In the genomic region with DNA sequence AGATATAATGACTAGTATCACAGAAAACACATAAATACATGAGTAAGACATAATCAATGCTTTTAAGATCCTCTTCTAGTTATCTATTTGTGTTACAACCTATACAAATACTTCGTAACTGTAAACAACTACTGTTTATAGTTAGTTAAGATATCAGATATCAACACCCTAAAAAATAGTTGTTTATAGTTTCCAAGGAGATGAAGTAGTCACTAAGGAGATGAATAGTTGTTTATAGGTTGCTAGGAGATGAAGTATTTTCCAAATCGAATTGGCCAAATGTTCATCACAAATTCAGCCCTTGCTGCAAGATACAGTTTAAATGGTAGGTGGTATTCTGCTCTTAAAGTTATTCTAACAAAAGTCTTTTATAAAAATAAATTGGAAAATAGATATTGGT, we compare ENCODE assay signal across 2 cellular contexts.
TF ChIP-seq lines count a peak whose summit lies in the region.

No MANE protein-coding gene starts in this region.

TF ChIP-seq in GM23338, 12 proteins besides CTCF, POLR2A, EP300 and RAD21 (continued from another document):
- TF ChIP-seq, protein P1, sequence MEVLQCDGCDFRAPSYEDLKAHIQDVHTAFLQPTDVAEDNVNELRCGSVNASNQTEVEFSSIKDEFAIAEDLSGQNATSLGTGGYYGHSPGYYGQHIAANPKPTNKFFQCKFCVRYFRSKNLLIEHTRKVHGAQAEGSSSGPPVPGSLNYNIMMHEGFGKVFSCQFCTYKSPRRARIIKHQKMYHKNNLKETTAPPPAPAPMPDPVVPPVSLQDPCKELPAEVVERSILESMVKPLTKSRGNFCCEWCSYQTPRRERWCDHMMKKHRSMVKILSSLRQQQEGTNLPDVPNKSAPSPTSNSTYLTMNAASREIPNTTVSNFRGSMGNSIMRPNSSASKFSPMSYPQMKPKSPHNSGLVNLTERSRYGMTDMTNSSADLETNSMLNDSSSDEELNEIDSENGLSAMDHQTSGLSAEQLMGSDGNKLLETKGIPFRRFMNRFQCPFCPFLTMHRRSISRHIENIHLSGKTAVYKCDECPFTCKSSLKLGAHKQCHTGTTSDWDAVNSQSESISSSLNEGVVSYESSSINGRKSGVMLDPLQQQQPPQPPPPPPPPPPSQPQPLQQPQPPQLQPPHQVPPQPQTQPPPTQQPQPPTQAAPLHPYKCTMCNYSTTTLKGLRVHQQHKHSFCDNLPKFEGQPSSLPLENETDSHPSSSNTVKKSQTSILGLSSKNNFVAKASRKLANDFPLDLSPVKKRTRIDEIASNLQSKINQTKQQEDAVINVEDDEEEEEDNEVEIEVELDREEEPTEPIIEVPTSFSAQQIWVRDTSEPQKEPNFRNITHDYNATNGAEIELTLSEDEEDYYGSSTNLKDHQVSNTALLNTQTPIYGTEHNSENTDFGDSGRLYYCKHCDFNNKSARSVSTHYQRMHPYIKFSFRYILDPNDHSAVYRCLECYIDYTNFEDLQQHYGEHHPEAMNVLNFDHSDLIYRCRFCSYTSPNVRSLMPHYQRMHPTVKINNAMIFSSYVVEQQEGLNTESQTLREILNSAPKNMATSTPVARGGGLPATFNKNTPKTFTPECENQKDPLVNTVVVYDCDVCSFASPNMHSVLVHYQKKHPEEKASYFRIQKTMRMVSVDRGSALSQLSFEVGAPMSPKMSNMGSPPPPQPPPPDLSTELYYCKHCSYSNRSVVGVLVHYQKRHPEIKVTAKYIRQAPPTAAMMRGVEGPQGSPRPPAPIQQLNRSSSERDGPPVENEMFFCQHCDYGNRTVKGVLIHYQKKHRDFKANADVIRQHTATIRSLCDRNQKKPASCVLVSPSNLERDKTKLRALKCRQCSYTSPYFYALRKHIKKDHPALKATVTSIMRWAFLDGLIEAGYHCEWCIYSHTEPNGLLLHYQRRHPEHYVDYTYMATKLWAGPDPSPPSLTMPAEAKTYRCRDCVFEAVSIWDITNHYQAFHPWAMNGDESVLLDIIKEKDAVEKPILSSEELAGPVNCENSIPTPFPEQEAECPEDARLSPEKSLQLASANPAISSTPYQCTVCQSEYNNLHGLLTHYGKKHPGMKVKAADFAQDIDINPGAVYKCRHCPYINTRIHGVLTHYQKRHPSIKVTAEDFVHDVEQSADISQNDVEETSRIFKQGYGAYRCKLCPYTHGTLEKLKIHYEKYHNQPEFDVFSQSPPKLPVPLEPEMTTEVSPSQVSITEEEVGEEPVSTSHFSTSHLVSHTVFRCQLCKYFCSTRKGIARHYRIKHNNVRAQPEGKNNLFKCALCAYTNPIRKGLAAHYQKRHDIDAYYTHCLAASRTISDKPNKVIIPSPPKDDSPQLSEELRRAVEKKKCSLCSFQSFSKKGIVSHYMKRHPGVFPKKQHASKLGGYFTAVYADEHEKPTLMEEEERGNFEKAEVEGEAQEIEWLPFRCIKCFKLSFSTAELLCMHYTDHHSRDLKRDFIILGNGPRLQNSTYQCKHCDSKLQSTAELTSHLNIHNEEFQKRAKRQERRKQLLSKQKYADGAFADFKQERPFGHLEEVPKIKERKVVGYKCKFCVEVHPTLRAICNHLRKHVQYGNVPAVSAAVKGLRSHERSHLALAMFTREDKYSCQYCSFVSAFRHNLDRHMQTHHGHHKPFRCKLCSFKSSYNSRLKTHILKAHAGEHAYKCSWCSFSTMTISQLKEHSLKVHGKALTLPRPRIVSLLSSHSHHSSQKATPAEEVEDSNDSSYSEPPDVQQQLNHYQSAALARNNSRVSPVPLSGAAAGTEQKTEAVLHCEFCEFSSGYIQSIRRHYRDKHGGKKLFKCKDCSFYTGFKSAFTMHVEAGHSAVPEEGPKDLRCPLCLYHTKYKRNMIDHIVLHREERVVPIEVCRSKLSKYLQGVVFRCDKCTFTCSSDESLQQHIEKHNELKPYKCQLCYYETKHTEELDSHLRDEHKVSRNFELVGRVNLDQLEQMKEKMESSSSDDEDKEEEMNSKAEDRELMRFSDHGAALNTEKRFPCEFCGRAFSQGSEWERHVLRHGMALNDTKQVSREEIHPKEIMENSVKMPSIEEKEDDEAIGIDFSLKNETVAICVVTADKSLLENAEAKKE (CRISPR knock-in tag; IDR thresholded peaks at IDR 0.05), result no peak
- TF ChIP-seq EZH2phosphoT487 (IDR thresholded peaks at IDR 0.05; ENCODE audit: unreplicated experiment) (no peak), NANOG (IDR thresholded peaks at IDR 0.05; ENCODE audit: borderline replicate concordance) (no peak)

TF ChIP-seq in WTC11, 78 proteins besides CTCF, POLR2A, EP300 and RAD21 (continued from another document):
- TF ChIP-seq, protein P2, sequence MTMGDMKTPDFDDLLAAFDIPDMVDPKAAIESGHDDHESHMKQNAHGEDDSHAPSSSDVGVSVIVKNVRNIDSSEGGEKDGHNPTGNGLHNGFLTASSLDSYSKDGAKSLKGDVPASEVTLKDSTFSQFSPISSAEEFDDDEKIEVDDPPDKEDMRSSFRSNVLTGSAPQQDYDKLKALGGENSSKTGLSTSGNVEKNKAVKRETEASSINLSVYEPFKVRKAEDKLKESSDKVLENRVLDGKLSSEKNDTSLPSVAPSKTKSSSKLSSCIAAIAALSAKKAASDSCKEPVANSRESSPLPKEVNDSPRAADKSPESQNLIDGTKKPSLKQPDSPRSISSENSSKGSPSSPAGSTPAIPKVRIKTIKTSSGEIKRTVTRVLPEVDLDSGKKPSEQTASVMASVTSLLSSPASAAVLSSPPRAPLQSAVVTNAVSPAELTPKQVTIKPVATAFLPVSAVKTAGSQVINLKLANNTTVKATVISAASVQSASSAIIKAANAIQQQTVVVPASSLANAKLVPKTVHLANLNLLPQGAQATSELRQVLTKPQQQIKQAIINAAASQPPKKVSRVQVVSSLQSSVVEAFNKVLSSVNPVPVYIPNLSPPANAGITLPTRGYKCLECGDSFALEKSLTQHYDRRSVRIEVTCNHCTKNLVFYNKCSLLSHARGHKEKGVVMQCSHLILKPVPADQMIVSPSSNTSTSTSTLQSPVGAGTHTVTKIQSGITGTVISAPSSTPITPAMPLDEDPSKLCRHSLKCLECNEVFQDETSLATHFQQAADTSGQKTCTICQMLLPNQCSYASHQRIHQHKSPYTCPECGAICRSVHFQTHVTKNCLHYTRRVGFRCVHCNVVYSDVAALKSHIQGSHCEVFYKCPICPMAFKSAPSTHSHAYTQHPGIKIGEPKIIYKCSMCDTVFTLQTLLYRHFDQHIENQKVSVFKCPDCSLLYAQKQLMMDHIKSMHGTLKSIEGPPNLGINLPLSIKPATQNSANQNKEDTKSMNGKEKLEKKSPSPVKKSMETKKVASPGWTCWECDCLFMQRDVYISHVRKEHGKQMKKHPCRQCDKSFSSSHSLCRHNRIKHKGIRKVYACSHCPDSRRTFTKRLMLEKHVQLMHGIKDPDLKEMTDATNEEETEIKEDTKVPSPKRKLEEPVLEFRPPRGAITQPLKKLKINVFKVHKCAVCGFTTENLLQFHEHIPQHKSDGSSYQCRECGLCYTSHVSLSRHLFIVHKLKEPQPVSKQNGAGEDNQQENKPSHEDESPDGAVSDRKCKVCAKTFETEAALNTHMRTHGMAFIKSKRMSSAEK (CRISPR knock-in tag; IDR thresholded peaks at IDR 0.05; ENCODE audit: borderline replicate concordance), result no peak
- TF ChIP-seq GABPB1 (CRISPR knock-in tag; IDR thresholded peaks at IDR 0.05) (no peak), RORB (CRISPR knock-in tag; IDR thresholded peaks at IDR 0.05) (no peak), FOXP1 (CRISPR knock-in tag; IDR thresholded peaks at IDR 0.05; ENCODE audit: borderline replicate concordance) (no peak), TCF7 (CRISPR knock-in tag; IDR thresholded peaks at IDR 0.05; ENCODE audit: low read depth) (no peak), ZNF232 (CRISPR knock-in tag; IDR thresholded peaks at IDR 0.05) (no peak), ZBTB21 (CRISPR knock-in tag; IDR thresholded peaks at IDR 0.05; ENCODE audit: borderline replicate concordance) (no peak), ZNF138 (CRISPR knock-in tag; conservative IDR thresholded peaks at IDR 0.05) (no peak), FOXJ3 (CRISPR knock-in tag; IDR thresholded peaks at IDR 0.05; ENCODE audit: borderline replicate concordance) (no peak)
- TF ChIP-seq, protein P3, sequence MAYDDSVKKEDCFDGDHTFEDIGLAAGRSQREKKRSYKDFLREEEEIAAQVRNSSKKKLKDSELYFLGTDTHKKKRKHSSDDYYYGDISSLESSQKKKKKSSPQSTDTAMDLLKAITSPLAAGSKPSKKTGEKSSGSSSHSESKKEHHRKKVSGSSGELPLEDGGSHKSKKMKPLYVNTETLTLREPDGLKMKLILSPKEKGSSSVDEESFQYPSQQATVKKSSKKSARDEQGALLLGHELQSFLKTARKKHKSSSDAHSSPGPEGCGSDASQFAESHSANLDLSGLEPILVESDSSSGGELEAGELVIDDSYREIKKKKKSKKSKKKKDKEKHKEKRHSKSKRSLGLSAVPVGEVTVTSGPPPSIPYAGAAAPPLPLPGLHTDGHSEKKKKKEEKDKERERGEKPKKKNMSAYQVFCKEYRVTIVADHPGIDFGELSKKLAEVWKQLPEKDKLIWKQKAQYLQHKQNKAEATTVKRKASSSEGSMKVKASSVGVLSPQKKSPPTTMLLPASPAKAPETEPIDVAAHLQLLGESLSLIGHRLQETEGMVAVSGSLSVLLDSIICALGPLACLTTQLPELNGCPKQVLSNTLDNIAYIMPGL (CRISPR knock-in tag; IDR thresholded peaks at IDR 0.05), result no peak
- TF ChIP-seq, protein P4, sequence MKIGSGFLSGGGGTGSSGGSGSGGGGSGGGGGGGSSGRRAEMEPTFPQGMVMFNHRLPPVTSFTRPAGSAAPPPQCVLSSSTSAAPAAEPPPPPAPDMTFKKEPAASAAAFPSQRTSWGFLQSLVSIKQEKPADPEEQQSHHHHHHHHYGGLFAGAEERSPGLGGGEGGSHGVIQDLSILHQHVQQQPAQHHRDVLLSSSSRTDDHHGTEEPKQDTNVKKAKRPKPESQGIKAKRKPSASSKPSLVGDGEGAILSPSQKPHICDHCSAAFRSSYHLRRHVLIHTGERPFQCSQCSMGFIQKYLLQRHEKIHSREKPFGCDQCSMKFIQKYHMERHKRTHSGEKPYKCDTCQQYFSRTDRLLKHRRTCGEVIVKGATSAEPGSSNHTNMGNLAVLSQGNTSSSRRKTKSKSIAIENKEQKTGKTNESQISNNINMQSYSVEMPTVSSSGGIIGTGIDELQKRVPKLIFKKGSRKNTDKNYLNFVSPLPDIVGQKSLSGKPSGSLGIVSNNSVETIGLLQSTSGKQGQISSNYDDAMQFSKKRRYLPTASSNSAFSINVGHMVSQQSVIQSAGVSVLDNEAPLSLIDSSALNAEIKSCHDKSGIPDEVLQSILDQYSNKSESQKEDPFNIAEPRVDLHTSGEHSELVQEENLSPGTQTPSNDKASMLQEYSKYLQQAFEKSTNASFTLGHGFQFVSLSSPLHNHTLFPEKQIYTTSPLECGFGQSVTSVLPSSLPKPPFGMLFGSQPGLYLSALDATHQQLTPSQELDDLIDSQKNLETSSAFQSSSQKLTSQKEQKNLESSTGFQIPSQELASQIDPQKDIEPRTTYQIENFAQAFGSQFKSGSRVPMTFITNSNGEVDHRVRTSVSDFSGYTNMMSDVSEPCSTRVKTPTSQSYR (CRISPR knock-in tag; IDR thresholded peaks at IDR 0.05), result no peak
- TF ChIP-seq, protein P5, sequence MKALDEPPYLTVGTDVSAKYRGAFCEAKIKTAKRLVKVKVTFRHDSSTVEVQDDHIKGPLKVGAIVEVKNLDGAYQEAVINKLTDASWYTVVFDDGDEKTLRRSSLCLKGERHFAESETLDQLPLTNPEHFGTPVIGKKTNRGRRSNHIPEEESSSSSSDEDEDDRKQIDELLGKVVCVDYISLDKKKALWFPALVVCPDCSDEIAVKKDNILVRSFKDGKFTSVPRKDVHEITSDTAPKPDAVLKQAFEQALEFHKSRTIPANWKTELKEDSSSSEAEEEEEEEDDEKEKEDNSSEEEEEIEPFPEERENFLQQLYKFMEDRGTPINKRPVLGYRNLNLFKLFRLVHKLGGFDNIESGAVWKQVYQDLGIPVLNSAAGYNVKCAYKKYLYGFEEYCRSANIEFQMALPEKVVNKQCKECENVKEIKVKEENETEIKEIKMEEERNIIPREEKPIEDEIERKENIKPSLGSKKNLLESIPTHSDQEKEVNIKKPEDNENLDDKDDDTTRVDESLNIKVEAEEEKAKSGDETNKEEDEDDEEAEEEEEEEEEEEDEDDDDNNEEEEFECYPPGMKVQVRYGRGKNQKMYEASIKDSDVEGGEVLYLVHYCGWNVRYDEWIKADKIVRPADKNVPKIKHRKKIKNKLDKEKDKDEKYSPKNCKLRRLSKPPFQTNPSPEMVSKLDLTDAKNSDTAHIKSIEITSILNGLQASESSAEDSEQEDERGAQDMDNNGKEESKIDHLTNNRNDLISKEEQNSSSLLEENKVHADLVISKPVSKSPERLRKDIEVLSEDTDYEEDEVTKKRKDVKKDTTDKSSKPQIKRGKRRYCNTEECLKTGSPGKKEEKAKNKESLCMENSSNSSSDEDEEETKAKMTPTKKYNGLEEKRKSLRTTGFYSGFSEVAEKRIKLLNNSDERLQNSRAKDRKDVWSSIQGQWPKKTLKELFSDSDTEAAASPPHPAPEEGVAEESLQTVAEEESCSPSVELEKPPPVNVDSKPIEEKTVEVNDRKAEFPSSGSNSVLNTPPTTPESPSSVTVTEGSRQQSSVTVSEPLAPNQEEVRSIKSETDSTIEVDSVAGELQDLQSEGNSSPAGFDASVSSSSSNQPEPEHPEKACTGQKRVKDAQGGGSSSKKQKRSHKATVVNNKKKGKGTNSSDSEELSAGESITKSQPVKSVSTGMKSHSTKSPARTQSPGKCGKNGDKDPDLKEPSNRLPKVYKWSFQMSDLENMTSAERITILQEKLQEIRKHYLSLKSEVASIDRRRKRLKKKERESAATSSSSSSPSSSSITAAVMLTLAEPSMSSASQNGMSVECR (CRISPR knock-in tag; IDR thresholded peaks at IDR 0.05; ENCODE audit: borderline replicate concordance), result no peak
- TF ChIP-seq, protein P6, sequence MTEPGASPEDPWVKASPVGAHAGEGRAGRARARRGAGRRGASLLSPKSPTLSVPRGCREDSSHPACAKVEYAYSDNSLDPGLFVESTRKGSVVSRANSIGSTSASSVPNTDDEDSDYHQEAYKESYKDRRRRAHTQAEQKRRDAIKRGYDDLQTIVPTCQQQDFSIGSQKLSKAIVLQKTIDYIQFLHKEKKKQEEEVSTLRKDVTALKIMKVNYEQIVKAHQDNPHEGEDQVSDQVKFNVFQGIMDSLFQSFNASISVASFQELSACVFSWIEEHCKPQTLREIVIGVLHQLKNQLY (CRISPR knock-in tag; IDR thresholded peaks at IDR 0.05), result no peak
- TF ChIP-seq, protein P7, sequence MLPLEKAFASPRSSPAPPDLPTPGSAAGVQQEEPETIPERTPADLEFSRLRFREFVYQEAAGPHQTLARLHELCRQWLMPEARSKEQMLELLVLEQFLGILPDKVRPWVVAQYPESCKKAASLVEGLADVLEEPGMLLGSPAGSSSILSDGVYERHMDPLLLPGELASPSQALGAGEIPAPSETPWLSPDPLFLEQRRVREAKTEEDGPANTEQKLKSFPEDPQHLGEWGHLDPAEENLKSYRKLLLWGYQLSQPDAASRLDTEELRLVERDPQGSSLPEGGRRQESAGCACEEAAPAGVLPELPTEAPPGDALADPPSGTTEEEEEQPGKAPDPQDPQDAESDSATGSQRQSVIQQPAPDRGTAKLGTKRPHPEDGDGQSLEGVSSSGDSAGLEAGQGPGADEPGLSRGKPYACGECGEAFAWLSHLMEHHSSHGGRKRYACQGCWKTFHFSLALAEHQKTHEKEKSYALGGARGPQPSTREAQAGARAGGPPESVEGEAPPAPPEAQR (CRISPR knock-in tag; IDR thresholded peaks at IDR 0.05), result no peak
